ENCODE assay signal across 16 cellular contexts in the genomic region with DNA sequence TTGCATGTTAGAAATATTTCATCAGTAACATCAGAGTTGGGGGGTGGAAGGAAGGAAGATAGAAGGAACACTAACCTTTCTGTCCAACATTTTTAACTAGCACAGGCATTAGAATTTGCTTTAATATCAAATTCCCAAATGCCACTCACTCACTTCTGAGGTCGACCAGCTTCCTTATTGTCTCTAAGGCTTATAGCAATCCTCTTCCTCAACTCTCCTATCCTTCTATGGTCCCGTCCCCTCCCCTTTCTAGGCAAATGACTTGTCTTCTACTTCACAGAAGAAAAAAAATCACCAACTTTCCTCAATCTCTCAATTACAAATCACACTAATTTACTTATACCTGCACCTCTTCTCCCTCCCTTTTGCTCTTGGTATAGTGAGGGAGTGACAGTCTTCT.
"Had no signal": no experiment of that assay in that cellular context is flagged by ENCODE, and none has a peak within 500 bp of the region (broad histone marks: within the 10 kb centered on the region; RNA-seq: fewer than 3 reads in every experiment).

No MANE protein-coding gene starts in this region.

- H3K27me3 Mint-ChIP-seq: activated CD4-positive, alpha-beta T cell treated with anti-CD3 and anti-CD28 coated beads, Interleukin-2, amount 10 ng/mL, durations not matched to agents 7 days and 5 days; dendritic cell treated with granulocyte-macrophage colony-stimulating factor and Interleukin-4, amounts not matched to agents 40 ng/mL and 50 ng/mL, for 4 days; stimulated activated naive CD8-positive, alpha-beta T cell treated with anti-CD3 and anti-CD28 coated beads, Interleukin-15, amount 100 ng/mL, for 72 hours had no signal

- ATAC-seq: activated CD4-positive, CD25-positive, alpha-beta regulatory T cell treated with anti-CD3 and anti-CD28 coated beads, Interleukin-2, amount 50 U/mL, for 24 hours; body of pancreas; pancreas; stimulated activated naive CD8-positive, alpha-beta T cell treated with anti-CD3 and anti-CD28 coated beads, Interleukin-15, amount 100 ng/mL, for 72 hours had no signal

- H3K9me3 Mint-ChIP-seq: activated CD4-positive, alpha-beta T cell treated with anti-CD3 and anti-CD28 coated beads, Interleukin-2, amount 10 ng/mL, durations not matched to agents 7 days and 5 days; dendritic cell treated with granulocyte-macrophage colony-stimulating factor and Interleukin-4, amounts not matched to agents 40 ng/mL and 50 ng/mL, for 4 days; nephron progenitor cell; stimulated activated naive CD8-positive, alpha-beta T cell treated with anti-CD3 and anti-CD28 coated beads, Interleukin-15, amount 100 ng/mL, for 72 hours had no signal

- DNase-seq: activated CD4-positive, alpha-beta T cell treated with anti-CD3 and anti-CD28 coated beads, Interleukin-2, amount 10 ng/mL, durations not matched to agents 7 days and 5 days; activated gamma-delta T cell; anterior cingulate cortex; body of pancreas; effector CD4-positive, alpha-beta T cell; erythroblast; foreskin fibroblast; nephron progenitor cell; pancreas; psoas muscle; right cardiac atrium; stimulated activated CD4-positive, alpha-beta T cell treated with anti-CD3 and anti-CD28 coated beads, Interleukin-4, amount 100 ng/mL, for 24 hours; stimulated activated naive CD8-positive, alpha-beta T cell treated with anti-CD3 and anti-CD28 coated beads, Interleukin-15, amount 100 ng/mL, for 72 hours; SW 1271 had no signal

- H3K4me3 Mint-ChIP-seq: activated CD4-positive, alpha-beta T cell treated with anti-CD3 and anti-CD28 coated beads, Interleukin-2, amount 10 ng/mL, durations not matched to agents 7 days and 5 days; dendritic cell treated with granulocyte-macrophage colony-stimulating factor and Interleukin-4, amounts not matched to agents 40 ng/mL and 50 ng/mL, for 4 days; nephron progenitor cell; stimulated activated naive CD8-positive, alpha-beta T cell treated with anti-CD3 and anti-CD28 coated beads, Interleukin-15, amount 100 ng/mL, for 72 hours had no signal

- H3K27ac Mint-ChIP-seq: activated CD4-positive, alpha-beta T cell treated with anti-CD3 and anti-CD28 coated beads, Interleukin-2, amount 10 ng/mL, durations not matched to agents 7 days and 5 days; dendritic cell treated with granulocyte-macrophage colony-stimulating factor and Interleukin-4, amounts not matched to agents 40 ng/mL and 50 ng/mL, for 4 days had no signal
